27 cellular contexts compared by ENCODE assay signal in the genomic region with DNA sequence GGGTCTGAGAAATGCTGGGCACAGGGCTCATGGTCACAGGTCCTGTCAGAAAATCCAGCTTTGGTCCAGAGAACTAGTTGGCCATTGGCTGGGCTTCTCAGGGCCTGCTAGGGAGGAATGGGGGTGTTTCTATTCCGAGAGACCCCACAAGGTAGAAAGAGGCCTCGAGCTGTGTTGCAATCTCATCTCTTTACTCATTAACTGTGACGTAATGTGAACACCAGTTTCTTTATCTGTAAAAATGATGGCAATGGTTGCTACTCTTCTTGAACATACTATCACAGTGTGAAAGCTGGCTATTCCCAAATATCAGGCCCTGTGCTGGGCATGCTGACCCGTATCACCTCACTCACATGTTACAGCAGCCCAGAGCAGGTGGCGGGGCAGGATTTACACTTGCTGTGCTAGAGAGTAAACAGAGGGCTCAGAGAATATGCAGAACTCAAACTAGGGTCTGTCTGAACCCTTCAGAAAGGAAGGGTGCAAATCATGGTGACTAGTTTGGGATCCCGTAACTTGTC. TPM values are rescaled to one million over a fixed set of nuclear protein-coding genes. Genes with fewer than 3 reads are reported as not detected.
A peak's percentile ranks its signal among the peaks of the same experiment; 100 is the strongest.
DNase-seq lines count a peak whose midpoint lies in the region; ATAC-seq and TF ChIP-seq lines count a peak whose summit lies in the region.
"Had no signal": no experiment of that assay in that cellular context is flagged by ENCODE, and none has a peak within 500 bp of the region (broad histone marks: within the 10 kb centered on the region; RNA-seq: fewer than 3 reads in every experiment).

No MANE protein-coding gene starts in this region.

- H3K4me3 Mint-ChIP-seq in Caco-2 (ENCODE audit: unreplicated experiment), result no peak overlapping the region
- no peak overlapping the region for H3K4me3 Mint-ChIP-seq in nephron
- H3K4me3 Mint-ChIP-seq: activated CD4-positive, alpha-beta memory T cell treated with anti-CD3 and anti-CD28 coated beads, Interleukin-2, amount 10 ng/mL, durations not matched to agents 7 days and 5 days; activated naive CD8-positive, alpha-beta T cell; CD14-positive monocyte; natural killer cell; T-helper 1 cell treated with Interleukin-12 subunit alpha and Interleukin-12 subunit beta and Interleukin-4 antibody, amounts not matched to agents 30 μg/mL and 1 μg/mL, for 36 hours had no signal

- CTCF ChIA-PET in Caco-2 (lab: Charles Lee) (no interaction called here), PC-3 (lab: Charles Lee) (no interaction called here)

- H3K36me3 ChIP-seq in Caco-2 (ENCODE audit: control insufficient read depth, insufficient read depth, low read length) (no peaks in the 10 kb centered on the region; the same call in 1 of the 2 replicates), PC-3 (ENCODE audit: low read depth, low read length) (peaks cover 34% of the 10 kb centered on the region)
- H3K36me3 ChIP-seq: ascending aorta, ovary, tibial nerve had no signal

- peak overlapping the region; percentile 92; the same call in 1 of the 2 replicates for H3K27ac ChIP-seq in PC-3 (ENCODE audit: low read length)
- H3K27ac ChIP-seq: ovary, tibial nerve had no signal

- H3K27me3 ChIP-seq in Caco-2 (replicated peaks; ENCODE audit: control insufficient read depth, insufficient read depth, low read length), result no peaks in the 10 kb centered on the region
- no peaks in the 10 kb centered on the region for H3K27me3 ChIP-seq in PC-3 (ENCODE audit: low read length)
- H3K27me3 ChIP-seq: ascending aorta, ovary, stomach, tibial nerve had no signal

- H3K9me3 Mint-ChIP-seq in Caco-2 (ENCODE audit: unreplicated experiment) (no peaks in the 10 kb centered on the region), nephron (no peaks in the 10 kb centered on the region)
- H3K9me3 Mint-ChIP-seq: activated CD4-positive, alpha-beta memory T cell treated with anti-CD3 and anti-CD28 coated beads, Interleukin-2, amount 10 ng/mL, durations not matched to agents 7 days and 5 days; CD14-positive monocyte; natural killer cell; T-helper 1 cell treated with Interleukin-12 subunit alpha and Interleukin-12 subunit beta and Interleukin-4 antibody, amounts not matched to agents 30 μg/mL and 1 μg/mL, for 36 hours had no signal

- H3K9me2 ChIP-seq in PC-3 (replicated peaks; ENCODE audit: low read length), result no peaks in the 10 kb centered on the region

- BruUV-seq in Caco-2 (replicated peaks; lab: Mats Ljungman, UMichigan), result no TSS peak
- BruUV-seq in PC-3 (replicated peaks; lab: Mats Ljungman, UMichigan), result no TSS peak

- no peak overlapping the region for H3K4me2 ChIP-seq in PC-3 (ENCODE audit: low read length)

- H3K27ac Mint-ChIP-seq in Caco-2 (ENCODE audit: unreplicated experiment) (peak overlapping the region; percentile 45), nephron (peak overlapping the region; percentile 47 to 96 (median 92))
- H3K27ac Mint-ChIP-seq: activated CD4-positive, alpha-beta memory T cell treated with anti-CD3 and anti-CD28 coated beads, Interleukin-2, amount 10 ng/mL, durations not matched to agents 7 days and 5 days; activated naive CD8-positive, alpha-beta T cell; natural killer cell; T-helper 1 cell treated with Interleukin-12 subunit alpha and Interleukin-12 subunit beta and Interleukin-4 antibody, amounts not matched to agents 30 μg/mL and 1 μg/mL, for 36 hours had no signal

- no peaks in the 10 kb centered on the region for H3K27me3 Mint-ChIP-seq in Caco-2 (ENCODE audit: insufficient read depth, unreplicated experiment)
- peaks cover 5% of the 10 kb centered on the region for H3K27me3 Mint-ChIP-seq in nephron (ENCODE audit: low read depth)
- H3K27me3 Mint-ChIP-seq: activated naive CD8-positive, alpha-beta T cell had no signal

- H3K9me3 ChIP-seq in Caco-2, result no peaks in the 10 kb centered on the region
- no peaks in the 10 kb centered on the region for H3K9me3 ChIP-seq in PC-3 (ENCODE audit: low read length)
- H3K9me3 ChIP-seq: ascending aorta, ovary, stomach, tibial nerve had no signal

- intact Hi-C loops in Caco-2 (cut with micrococcal nuclease; ENCODE audit: unreplicated experiment), result no loop called here
- intact Hi-C loops in PC-3 (cut with micrococcal nuclease), result no loop called here

- H3K4me1 ChIP-seq in Caco-2, result peaks cover 49% of the 10 kb centered on the region
- peaks cover 51% of the 10 kb centered on the region for H3K4me1 ChIP-seq in PC-3 (ENCODE audit: insufficient read depth, low read length)

- H3K4me3 ChIP-seq in Caco-2 (ENCODE audit: low read depth, low read length) (no peak overlapping the region), PC-3 (ENCODE audit: low read length) (no peak overlapping the region), fibroblast of mammary gland (ENCODE audit: control insufficient read depth, low read depth, low read length) (no peak overlapping the region)
- H3K4me3 ChIP-seq: ovary, stomach, tibial nerve had no signal

- ATAC-seq in PC-3 (no peak), HG03439 (IDR thresholded peaks at IDR 0.05; ENCODE audit: unreplicated experiment) (no peak)
- ATAC-seq: left colon, natural killer cell had no signal

- peaks cover 48% of the 10 kb centered on the region for H3K79me2 ChIP-seq in PC-3 (ENCODE audit: low read length)

- H4K20me1 ChIP-seq in PC-3 (ENCODE audit: low read length), result no peaks in the 10 kb centered on the region

- peaks cover 23% of the 10 kb centered on the region for H3K36me3 Mint-ChIP-seq in Caco-2 (ENCODE audit: insufficient read depth, unreplicated experiment)
- no peaks in the 10 kb centered on the region for H3K36me3 Mint-ChIP-seq in nephron (ENCODE audit: low read depth)
- H3K36me3 Mint-ChIP-seq: activated naive CD8-positive, alpha-beta T cell; CD14-positive monocyte; natural killer cell had no signal

- H3K9ac ChIP-seq in PC-3 (ENCODE audit: low read length), result no peak overlapping the region

- H2AFZ ChIP-seq in PC-3 (ENCODE audit: low read length), result no peak overlapping the region

- peaks cover 5% of the 10 kb centered on the region for H3F3A ChIP-seq in PC-3 (ENCODE audit: low read length, unreplicated experiment)

- POLR2A ChIA-PET in Caco-2 (lab: Charles Lee), result no interaction called here
- POLR2A ChIA-PET in PC-3 (lab: Charles Lee; ENCODE audit: unreplicated experiment), result no interaction called here

- H3K4me1 Mint-ChIP-seq in Caco-2 (ENCODE audit: low read depth, unreplicated experiment), result peaks cover 28% of the 10 kb centered on the region
- peaks cover 76% of the 10 kb centered on the region for H3K4me1 Mint-ChIP-seq in nephron
- H3K4me1 Mint-ChIP-seq: activated CD4-positive, alpha-beta memory T cell treated with anti-CD3 and anti-CD28 coated beads, Interleukin-2, amount 10 ng/mL, durations not matched to agents 7 days and 5 days; natural killer cell had no signal

- no peak for TF ChIP-seq CTCF in Caco-2 (IDR thresholded peaks at IDR 0.05; ENCODE audit: insufficient read depth in 1 of 2, low read depth in 1 of 2, low read length in 1 of 2, severe bottlenecking in 1 of 2, unreplicated experiment in 1 of 2)
- no peak for TF ChIP-seq CTCF in PC-3 (conservative IDR thresholded peaks at IDR 0.05; ENCODE audit: low read depth, low read length)
- no peak for TF ChIP-seq CTCF in fibroblast of mammary gland (conservative IDR thresholded peaks at IDR 0.05; ENCODE audit: control insufficient read depth, insufficient read depth, low read depth, low read length)
- no peak for TF ChIP-seq CTCF in nephron (IDR thresholded peaks at IDR 0.05; ENCODE audit: unreplicated experiment in 3 of 3)

- DNase-seq in Caco-2 (no peak), PC-3 (no peak), fibroblast of mammary gland (ENCODE audit: low read depth) (peak; percentile 24), nucleus accumbens (lab: John Stamatoyannopoulos, UW) (no peak), D341Med (ENCODE audit: low spot score) (no peak)
- DNase-seq: activated CD4-positive, alpha-beta memory T cell treated with anti-CD3 and anti-CD28 coated beads, Interleukin-2, amount 10 ng/mL, durations not matched to agents 7 days and 5 days; activated CD4-positive, alpha-beta T cell treated with anti-CD3 and anti-CD28 coated beads for 1 hour; Calu3; Karpas-422; left colon; natural killer cell; NCI-H1105; NCI-H2029; NCI-H226; ovary; retina; small intestine; stimulated activated CD4-positive, alpha-beta T cell treated with anti-CD3 and anti-CD28 coated beads, Interleukin-1b, Interleukin-23, amount 100 ng/mL, for 48 hours; stimulated activated CD8-positive, alpha-beta memory T cell treated with anti-CD3 and anti-CD28 coated beads, Interleukin-4, amount 100 ng/mL, for 48 hours; stomach had no signal

RNA-seq across cellular contexts. Expression of a gene that starts 35.7 kb away (rescaled TPM):
- total RNA-seq in Caco-2 (2022) (29.1 and 29.3 TPM in 2 replicates), PC-3 (2014; rRNA removed) (24.1 and 30.6 TPM in 2 replicates)
